In genomic region chr9:19230356-19231125, GRCh38 we compare ENCODE assay signal across 1 cellular context.
A peak's percentile ranks its signal among the peaks of the same experiment; 100 is the strongest.
TF ChIP-seq lines count a peak whose summit lies in the region.

Gene DENND4C, plus strand, starts transcription at chr9:19230693. Its CDS starts 45,482 bp downstream, at chr9:19276175.

TF ChIP-seq in GM12878, 131 proteins besides CTCF, POLR2A, EP300 and RAD21 (continued from another document):
- TF ChIP-seq, protein P1, sequence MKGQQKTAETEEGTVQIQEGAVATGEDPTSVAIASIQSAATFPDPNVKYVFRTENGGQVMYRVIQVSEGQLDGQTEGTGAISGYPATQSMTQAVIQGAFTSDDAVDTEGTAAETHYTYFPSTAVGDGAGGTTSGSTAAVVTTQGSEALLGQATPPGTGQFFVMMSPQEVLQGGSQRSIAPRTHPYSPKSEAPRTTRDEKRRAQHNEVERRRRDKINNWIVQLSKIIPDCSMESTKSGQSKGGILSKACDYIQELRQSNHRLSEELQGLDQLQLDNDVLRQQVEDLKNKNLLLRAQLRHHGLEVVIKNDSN (IDR thresholded peaks at IDR 0.05; ENCODE audit: borderline replicate concordance, extremely low read length, insufficient read depth, low read depth, low read length), result no peak
- no peak for TF ChIP-seq ESRRA (IDR thresholded peaks at IDR 0.05; ENCODE audit: low read length)
- no peak for TF ChIP-seq HCFC1 (IDR thresholded peaks at IDR 0.05; ENCODE audit: low read length)
- TF ChIP-seq, protein P2, sequence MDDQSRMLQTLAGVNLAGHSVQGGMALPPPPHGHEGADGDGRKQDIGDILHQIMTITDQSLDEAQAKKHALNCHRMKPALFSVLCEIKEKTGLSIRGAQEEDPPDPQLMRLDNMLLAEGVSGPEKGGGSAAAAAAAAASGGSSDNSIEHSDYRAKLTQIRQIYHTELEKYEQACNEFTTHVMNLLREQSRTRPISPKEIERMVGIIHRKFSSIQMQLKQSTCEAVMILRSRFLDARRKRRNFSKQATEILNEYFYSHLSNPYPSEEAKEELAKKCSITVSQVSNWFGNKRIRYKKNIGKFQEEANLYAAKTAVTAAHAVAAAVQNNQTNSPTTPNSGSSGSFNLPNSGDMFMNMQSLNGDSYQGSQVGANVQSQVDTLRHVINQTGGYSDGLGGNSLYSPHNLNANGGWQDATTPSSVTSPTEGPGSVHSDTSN (IDR thresholded peaks at IDR 0.05; ENCODE audit: insufficient replicate concordance, low read depth, low read length), result no peak
- TF ChIP-seq GATAD2B (conservative IDR thresholded peaks at IDR 0.05; ENCODE audit: low read depth), result peak; percentile 98
- TF ChIP-seq SRF (IDR thresholded peaks at IDR 0.05; ENCODE audit: low read depth in 2 of 2, low read length in 2 of 2), result 0 out of 4 replicates have a peak, but pooled peaks of 1 of the 2 experiments have one; percentile 51
- TF ChIP-seq, protein P3, sequence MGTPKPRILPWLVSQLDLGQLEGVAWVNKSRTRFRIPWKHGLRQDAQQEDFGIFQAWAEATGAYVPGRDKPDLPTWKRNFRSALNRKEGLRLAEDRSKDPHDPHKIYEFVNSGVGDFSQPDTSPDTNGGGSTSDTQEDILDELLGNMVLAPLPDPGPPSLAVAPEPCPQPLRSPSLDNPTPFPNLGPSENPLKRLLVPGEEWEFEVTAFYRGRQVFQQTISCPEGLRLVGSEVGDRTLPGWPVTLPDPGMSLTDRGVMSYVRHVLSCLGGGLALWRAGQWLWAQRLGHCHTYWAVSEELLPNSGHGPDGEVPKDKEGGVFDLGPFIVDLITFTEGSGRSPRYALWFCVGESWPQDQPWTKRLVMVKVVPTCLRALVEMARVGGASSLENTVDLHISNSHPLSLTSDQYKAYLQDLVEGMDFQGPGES (IDR thresholded peaks at IDR 0.05), result 0 out of 2 replicates have a peak, but pooled peaks have one; percentile 30
- peak; percentile 86 to 91 for TF ChIP-seq IKZF2 (IDR thresholded peaks at IDR 0.05)
- TF ChIP-seq STAT1 (conservative IDR thresholded peaks at IDR 0.05), result 0 out of 2 replicates have a peak, but pooled peaks have one; percentile 55
- TF ChIP-seq NR2F1 (conservative IDR thresholded peaks at IDR 0.05), result peak; percentile 88
- no peak for TF ChIP-seq MYC (IDR thresholded peaks at IDR 0.05; ENCODE audit: insufficient read depth, insufficient read length, insufficient replicate concordance, low read length, severe bottlenecking)
- TF ChIP-seq MEF2B (IDR thresholded peaks at IDR 0.05; ENCODE audit: partially characterized antibody, poor library complexity, severe bottlenecking), result no peak
- 0 out of 2 replicates have a peak, but pooled peaks have one; percentile 15 for TF ChIP-seq ZNF24 (IDR thresholded peaks at IDR 0.05)
- peak; percentile 80 for TF ChIP-seq PAX5 (IDR thresholded peaks at IDR 0.05; ENCODE audit: borderline replicate concordance, low read depth, low read length)
- TF ChIP-seq PAX8 (IDR thresholded peaks at IDR 0.05), result no peak
- TF ChIP-seq MTA2 (IDR thresholded peaks at IDR 0.05; ENCODE audit: low read depth), result no peak
- TF ChIP-seq, protein P4, sequence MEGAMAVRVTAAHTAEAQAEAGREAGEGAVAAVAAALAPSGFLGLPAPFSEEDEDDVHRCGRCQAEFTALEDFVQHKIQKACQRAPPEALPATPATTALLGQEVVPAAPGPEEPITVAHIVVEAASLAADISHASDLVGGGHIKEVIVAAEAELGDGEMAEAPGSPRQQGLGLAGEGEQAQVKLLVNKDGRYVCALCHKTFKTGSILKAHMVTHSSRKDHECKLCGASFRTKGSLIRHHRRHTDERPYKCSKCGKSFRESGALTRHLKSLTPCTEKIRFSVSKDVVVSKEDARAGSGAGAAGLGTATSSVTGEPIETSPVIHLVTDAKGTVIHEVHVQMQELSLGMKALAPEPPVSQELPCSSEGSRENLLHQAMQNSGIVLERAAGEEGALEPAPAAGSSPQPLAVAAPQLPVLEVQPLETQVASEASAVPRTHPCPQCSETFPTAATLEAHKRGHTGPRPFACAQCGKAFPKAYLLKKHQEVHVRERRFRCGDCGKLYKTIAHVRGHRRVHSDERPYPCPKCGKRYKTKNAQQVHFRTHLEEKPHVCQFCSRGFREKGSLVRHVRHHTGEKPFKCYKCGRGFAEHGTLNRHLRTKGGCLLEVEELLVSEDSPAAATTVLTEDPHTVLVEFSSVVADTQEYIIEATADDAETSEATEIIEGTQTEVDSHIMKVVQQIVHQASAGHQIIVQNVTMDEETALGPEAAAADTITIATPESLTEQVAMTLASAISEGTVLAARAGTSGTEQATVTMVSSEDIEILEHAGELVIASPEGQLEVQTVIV (IDR thresholded peaks at IDR 0.05; ENCODE audit: borderline replicate concordance, partially characterized antibody), result no peak
- no peak for TF ChIP-seq RFX5 (IDR thresholded peaks at IDR 0.05; ENCODE audit: low read depth, low read length)
- no peak for TF ChIP-seq CREB1 (IDR thresholded peaks at IDR 0.05; ENCODE audit: low read depth)
- TF ChIP-seq, protein P5, sequence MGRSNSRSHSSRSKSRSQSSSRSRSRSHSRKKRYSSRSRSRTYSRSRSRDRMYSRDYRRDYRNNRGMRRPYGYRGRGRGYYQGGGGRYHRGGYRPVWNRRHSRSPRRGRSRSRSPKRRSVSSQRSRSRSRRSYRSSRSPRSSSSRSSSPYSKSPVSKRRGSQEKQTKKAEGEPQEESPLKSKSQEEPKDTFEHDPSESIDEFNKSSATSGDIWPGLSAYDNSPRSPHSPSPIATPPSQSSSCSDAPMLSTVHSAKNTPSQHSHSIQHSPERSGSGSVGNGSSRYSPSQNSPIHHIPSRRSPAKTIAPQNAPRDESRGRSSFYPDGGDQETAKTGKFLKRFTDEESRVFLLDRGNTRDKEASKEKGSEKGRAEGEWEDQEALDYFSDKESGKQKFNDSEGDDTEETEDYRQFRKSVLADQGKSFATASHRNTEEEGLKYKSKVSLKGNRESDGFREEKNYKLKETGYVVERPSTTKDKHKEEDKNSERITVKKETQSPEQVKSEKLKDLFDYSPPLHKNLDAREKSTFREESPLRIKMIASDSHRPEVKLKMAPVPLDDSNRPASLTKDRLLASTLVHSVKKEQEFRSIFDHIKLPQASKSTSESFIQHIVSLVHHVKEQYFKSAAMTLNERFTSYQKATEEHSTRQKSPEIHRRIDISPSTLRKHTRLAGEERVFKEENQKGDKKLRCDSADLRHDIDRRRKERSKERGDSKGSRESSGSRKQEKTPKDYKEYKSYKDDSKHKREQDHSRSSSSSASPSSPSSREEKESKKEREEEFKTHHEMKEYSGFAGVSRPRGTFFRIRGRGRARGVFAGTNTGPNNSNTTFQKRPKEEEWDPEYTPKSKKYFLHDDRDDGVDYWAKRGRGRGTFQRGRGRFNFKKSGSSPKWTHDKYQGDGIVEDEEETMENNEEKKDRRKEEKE (IDR thresholded peaks at IDR 0.05), result no peak
- TF ChIP-seq CHD4 (IDR thresholded peaks at IDR 0.05), result no peak
- TF ChIP-seq SREBF1 (IDR thresholded peaks at IDR 0.05; ENCODE audit: low read length), result no peak
- no peak for TF ChIP-seq ZBTB40 (IDR thresholded peaks at IDR 0.05; ENCODE audit: borderline replicate concordance)
- peak; percentile 37; the same call in 1 of the 2 replicates for TF ChIP-seq SIN3A (IDR thresholded peaks at IDR 0.05; ENCODE audit: low read depth, low read length)
- peak; percentile 65; the same call in 1 of the 2 replicates for TF ChIP-seq POLR2AphosphoS5 (IDR thresholded peaks at IDR 0.05; ENCODE audit: low read length)
- TF ChIP-seq IKZF1 (conservative IDR thresholded peaks at IDR 0.05), result peak; percentile 99
- TF ChIP-seq BCL11A (IDR thresholded peaks at IDR 0.05; ENCODE audit: low read depth, low read length), result peak; percentile 73; the same call in 1 of the 2 replicates
- no peak for TF ChIP-seq NFYA (IDR thresholded peaks at IDR 0.05; ENCODE audit: borderline replicate concordance, low read depth, low read length)
- peak in 1 of 2 experiments; percentile 79; a peak in 1 of 4 replicates for TF ChIP-seq ETV6 (conservative IDR thresholded peaks at IDR 0.05 in 1 of 2, IDR thresholded peaks at IDR 0.05 in 1 of 2; ENCODE audit: borderline replicate concordance in 1 of 2, low read depth in 1 of 2)
- TF ChIP-seq BACH1 (IDR thresholded peaks at IDR 0.05; ENCODE audit: borderline replicate concordance), result peak; percentile 91
- TF ChIP-seq CBFB (IDR thresholded peaks at IDR 0.05; ENCODE audit: low read depth), result no peak; the same call in 1 of the 2 replicates
TF ChIP-seq in GM12878: peak in this region for 48.
